ENCODE assay signal across 23 cellular contexts in the genomic region with DNA sequence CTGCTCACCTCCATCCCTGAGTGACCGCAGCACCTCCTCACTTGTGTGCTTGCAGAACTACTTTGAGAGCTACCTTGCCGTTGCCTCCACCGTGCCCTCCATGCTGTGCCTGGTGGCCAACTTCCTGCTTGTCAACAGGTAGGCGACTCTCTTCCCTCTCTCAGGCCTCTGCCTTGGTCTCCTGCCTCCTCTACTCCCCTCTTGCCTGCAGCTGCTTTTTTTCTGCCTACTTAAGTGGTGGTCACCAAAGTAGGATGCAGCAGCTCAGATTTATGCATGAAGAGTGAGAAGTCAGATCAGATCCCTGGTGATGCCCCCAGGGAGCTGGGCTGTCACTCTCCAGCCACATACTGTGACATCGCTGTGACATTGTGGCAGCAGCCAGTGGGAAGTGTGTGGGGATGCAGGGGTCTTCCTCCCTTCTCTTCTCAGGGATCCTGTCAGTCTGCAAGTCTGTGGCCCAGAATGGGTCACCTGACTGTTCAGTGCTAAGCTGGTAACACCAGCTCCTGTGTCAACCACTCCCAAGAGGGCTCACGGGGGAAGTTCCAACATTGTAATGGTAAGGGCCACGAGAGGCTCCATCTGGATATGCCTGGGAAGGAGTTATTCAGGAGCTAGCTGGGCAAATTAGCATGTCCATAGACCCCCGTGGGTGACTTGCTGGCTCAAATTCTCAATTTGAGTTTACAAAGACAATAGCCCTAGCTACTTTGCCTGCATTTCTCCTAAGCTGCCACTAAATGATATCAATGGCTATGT. TPM values are rescaled to one million over a fixed set of nuclear protein-coding genes. Genes with fewer than 3 reads are reported as not detected.
DNase-seq lines count a peak whose midpoint lies in the region; ATAC-seq, FAIRE-seq and TF ChIP-seq lines count a peak whose summit lies in the region.
"Had no signal": no experiment of that assay in that cellular context is flagged by ENCODE, and none has a peak within 500 bp of the region (broad histone marks: within the 10 kb centered on the region; RNA-seq: fewer than 3 reads in every experiment).

No MANE protein-coding gene starts in this region.

- no peaks in the 10 kb centered on the region for H3K27me3 Mint-ChIP-seq in dendritic cell treated with granulocyte-macrophage colony-stimulating factor and Interleukin-4, amounts not matched to agents 40 ng/mL and 50 ng/mL, for 4 days
- no peaks in the 10 kb centered on the region for H3K27me3 Mint-ChIP-seq in CD4-positive, alpha-beta memory T cell
- H3K27me3 Mint-ChIP-seq: progenitor cell of endocrine pancreas had no signal

- no peak for FAIRE-seq in GM12892 (lab: Jason Lieb, UNC)
- FAIRE-seq: colon had no signal

- CTCF ChIA-PET in CD4-positive, alpha-beta memory T cell (lab: Charles Lee; ENCODE audit: partially characterized antibody): interaction anchor here (1.0 kb wide), 1 partner anchor 16 kb away, joined by 3 read pairs; no protein-coding TSS in a partner anchor

- POLR2A ChIA-PET in CD4-positive, alpha-beta memory T cell (lab: Charles Lee; ENCODE audit: partially characterized antibody): no interaction called here

- no peak for TF ChIP-seq POLR2A in GM12892 (IDR thresholded peaks at IDR 0.05; ENCODE audit: low read depth, low read length)

- no peak overlapping the region for H3K4me3 Mint-ChIP-seq in dendritic cell treated with granulocyte-macrophage colony-stimulating factor and Interleukin-4, amounts not matched to agents 40 ng/mL and 50 ng/mL, for 4 days
- H3K4me3 Mint-ChIP-seq in CD4-positive, alpha-beta memory T cell: no peak overlapping the region
- H3K4me3 Mint-ChIP-seq: activated CD8-positive, alpha-beta T cell treated with anti-CD3 and anti-CD28 coated beads, Interleukin-2, amount 10 ng/mL, durations not matched to agents 7 days and 5 days; neural crest cell; stimulated activated effector memory CD8-positive, alpha-beta T cell treated with anti-CD3 and anti-CD28 coated beads, Interleukin-12 subunit alpha, Interleukin-12 subunit beta, amount 100 ng/mL, for 72 hours had no signal

- DNase-seq in NCI-H82 (lab: John Stamatoyannopoulos, UW) (peak; percentile 13), NCI-H82 treated with DMSO at 0.1 percent for 48 hours (lab: John Stamatoyannopoulos, UW; ENCODE audit: unreplicated experiment) (no peak), lower lobe of right lung (no peak), cardiac septum (ENCODE audit: low spot score) (no peak), Kasumi-1 (lab: John Stamatoyannopoulos, UW) (no peak), GM12892 (ENCODE audit: insufficient read length) (no peak)
- no peak for DNase-seq in CD4-positive, alpha-beta memory T cell
- DNase-seq: activated CD8-positive, alpha-beta T cell treated with anti-CD3 and anti-CD28 coated beads, Interleukin-2, amount 10 ng/mL, durations not matched to agents 7 days and 5 days; activated T-cell treated with anti-CD3 and anti-CD28 coated beads, Interleukin-2, amount 50 U/mL, for 1 hour; DND-41; left ventricle myocardium superior; NCI-H1436; NCI-H2227 treated with DMSO at 0.1 percent for 48 hours; NCI-H774; Right ventricle myocardium superior; stimulated activated CD4-positive, alpha-beta T cell treated with anti-CD3 and anti-CD28 coated beads, Interleukin-1b, Interleukin-23, amount 100 ng/mL, for 48 hours; T1000 had no signal

- TF ChIP-seq CTCF in lower lobe of right lung (IDR thresholded peaks at IDR 0.05): no peak

- H3K36me3 Mint-ChIP-seq in dendritic cell treated with granulocyte-macrophage colony-stimulating factor and Interleukin-4, amounts not matched to agents 40 ng/mL and 50 ng/mL, for 4 days (ENCODE audit: low read depth): peaks cover 72% of the 10 kb centered on the region
- peaks cover 6% of the 10 kb centered on the region in 2 donors for H3K36me3 Mint-ChIP-seq in CD4-positive, alpha-beta memory T cell
- H3K36me3 Mint-ChIP-seq: stimulated activated effector memory CD8-positive, alpha-beta T cell treated with anti-CD3 and anti-CD28 coated beads, Interleukin-12 subunit alpha, Interleukin-12 subunit beta, amount 100 ng/mL, for 72 hours had no signal

- H3K27me3 ChIP-seq in lower lobe of right lung (ENCODE audit: low read depth): no peaks in the 10 kb centered on the region
- H3K27me3 ChIP-seq in CD4-positive, alpha-beta memory T cell (ENCODE audit: insufficient read depth, low read length): no peaks in the 10 kb centered on the region

- H3K36me3 ChIP-seq in lower lobe of right lung: peaks cover 10% of the 10 kb centered on the region
- no peaks in the 10 kb centered on the region for H3K36me3 ChIP-seq in CD4-positive, alpha-beta memory T cell (ENCODE audit: insufficient read depth, low read length)

- H3K9me3 ChIP-seq in lower lobe of right lung: no peaks in the 10 kb centered on the region
- no peaks in the 10 kb centered on the region for H3K9me3 ChIP-seq in CD4-positive, alpha-beta memory T cell (ENCODE audit: control insufficient read depth in 1 of 2, low read length in 2 of 2)

- no peak for ATAC-seq in lower lobe of right lung
- ATAC-seq: activated CD8-positive, alpha-beta T cell treated with anti-CD3 and anti-CD28 coated beads, Interleukin-2, amount 10 ng/mL, durations not matched to agents 7 days and 5 days; stimulated activated effector memory CD8-positive, alpha-beta T cell treated with anti-CD3 and anti-CD28 coated beads, Interleukin-12 subunit alpha, Interleukin-12 subunit beta, amount 100 ng/mL, for 72 hours had no signal

- peaks cover 29% of the 10 kb centered on the region for H3K4me1 ChIP-seq in lower lobe of right lung
- H3K4me1 ChIP-seq in CD4-positive, alpha-beta memory T cell (ENCODE audit: insufficient read depth, low read length): no peaks in the 10 kb centered on the region

- H3K4me3 ChIP-seq in lower lobe of right lung: no peak overlapping the region
- H3K4me3 ChIP-seq in CD4-positive, alpha-beta memory T cell (ENCODE audit: low read length in 2 of 2): no peak overlapping the region

- H3K4me1 Mint-ChIP-seq in dendritic cell treated with granulocyte-macrophage colony-stimulating factor and Interleukin-4, amounts not matched to agents 40 ng/mL and 50 ng/mL, for 4 days (ENCODE audit: low read depth): peaks cover 80% of the 10 kb centered on the region
- no peaks in the 10 kb centered on the region for H3K4me1 Mint-ChIP-seq in CD4-positive, alpha-beta memory T cell

- H3K9me3 Mint-ChIP-seq in dendritic cell treated with granulocyte-macrophage colony-stimulating factor and Interleukin-4, amounts not matched to agents 40 ng/mL and 50 ng/mL, for 4 days: no peaks in the 10 kb centered on the region
- H3K9me3 Mint-ChIP-seq in CD4-positive, alpha-beta memory T cell: no peaks in the 10 kb centered on the region
- H3K9me3 Mint-ChIP-seq: neural crest cell; stimulated activated effector memory CD8-positive, alpha-beta T cell treated with anti-CD3 and anti-CD28 coated beads, Interleukin-12 subunit alpha, Interleukin-12 subunit beta, amount 100 ng/mL, for 72 hours had no signal

- peak overlapping the region; percentile 41 for H3K27ac ChIP-seq in lower lobe of right lung
- H3K27ac ChIP-seq in CD4-positive, alpha-beta memory T cell (ENCODE audit: low read depth, low read length): no peak overlapping the region

- peak overlapping the region; percentile 69 for H3K27ac Mint-ChIP-seq in dendritic cell treated with granulocyte-macrophage colony-stimulating factor and Interleukin-4, amounts not matched to agents 40 ng/mL and 50 ng/mL, for 4 days
- H3K27ac Mint-ChIP-seq in CD4-positive, alpha-beta memory T cell: no peak overlapping the region
- H3K27ac Mint-ChIP-seq: stimulated activated effector memory CD8-positive, alpha-beta T cell treated with anti-CD3 and anti-CD28 coated beads, Interleukin-12 subunit alpha, Interleukin-12 subunit beta, amount 100 ng/mL, for 72 hours had no signal

- intact Hi-C loops in dendritic cell treated with granulocyte-macrophage colony-stimulating factor and Interleukin-4, amounts not matched to agents 40 ng/mL and 50 ng/mL, for 4 days (cut with micrococcal nuclease): no loop called here
- intact Hi-C loops in lower lobe of right lung (cut with DNase I) (no loop called here), cardiac septum (cut with DNase I) (no loop called here)
- intact Hi-C loops in CD4-positive, alpha-beta memory T cell (cut with micrococcal nuclease): no loop called here

RNA-seq across cellular contexts. Expression of a gene that starts 25.3 kb away (rescaled TPM):
- total RNA-seq in lower lobe of right lung (13.2 TPM), cardiac septum (1.6 TPM)
- 1 to 10 TPM; 7.0 to 9.1 TPM for total RNA-seq in CD4-positive, alpha-beta memory T cell
- polyA plus RNA-seq in CD4-positive, alpha-beta memory T cell: 1 to 10 TPM; 8.0 to 8.5 TPM
- 1.3 TPM for polyA plus RNA-seq in GM12892 (2012; ENCODE audit: missing spikeins)

RNA-seq across cellular contexts. Expression of a gene that starts 52.4 kb away (rescaled TPM):
- total RNA-seq in lower lobe of right lung (9.4 TPM), cardiac septum (9.3 TPM)
- 1 to 10 TPM; 5.2 to 5.4 TPM for total RNA-seq in CD4-positive, alpha-beta memory T cell
- polyA plus RNA-seq in CD4-positive, alpha-beta memory T cell: 1 to 10 TPM; 1.8 to 2.0 TPM
- 0.23 TPM for polyA plus RNA-seq in GM12892 (2012; ENCODE audit: missing spikeins)
- total RNA-seq: glomerular endothelial cell had no signal
